Comparison of ENCODE assay signal across 4 cellular contexts in the genomic region with DNA sequence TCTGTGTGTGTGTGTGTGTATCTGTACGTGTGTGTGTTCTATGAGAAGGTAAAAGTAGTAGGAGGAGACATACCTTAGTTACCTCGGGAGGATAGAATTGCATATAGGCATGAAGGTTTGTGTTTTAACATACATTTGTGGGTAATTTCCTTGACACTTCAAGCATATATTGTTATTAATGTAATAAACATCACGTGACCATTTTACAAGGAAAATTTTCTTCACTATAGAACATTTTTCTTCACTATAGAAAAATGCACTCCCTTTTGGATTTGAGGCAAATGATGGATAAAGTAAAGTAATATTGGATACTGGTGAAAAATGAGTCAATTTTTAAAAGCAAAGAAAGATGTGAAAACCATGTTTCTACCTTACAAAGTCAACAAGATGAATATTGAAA.
TF ChIP-seq lines count a peak whose summit lies in the region.

No MANE protein-coding gene starts in this region.

TF ChIP-seq in HepG2, 621 proteins besides CTCF, POLR2A, EP300 and RAD21:
- TF ChIP-seq NFYB (CRISPR knock-in tag; IDR thresholded peaks at IDR 0.05) (no peak), ARHGAP35 (CRISPR knock-in tag; IDR thresholded peaks at IDR 0.05; ENCODE audit: borderline replicate concordance) (no peak), ZNF550 (CRISPR knock-in tag; IDR thresholded peaks at IDR 0.05; ENCODE audit: borderline replicate concordance) (no peak), RAD51 (IDR thresholded peaks at IDR 0.05; ENCODE audit: borderline replicate concordance) (peak; percentile 52; the same call in 1 of the 2 replicates), ZNF484 (CRISPR knock-in tag; IDR thresholded peaks at IDR 0.05; ENCODE audit: borderline replicate concordance, low read depth) (no peak), ZNF772 (CRISPR knock-in tag; IDR thresholded peaks at IDR 0.05) (no peak), ZFP82 (CRISPR knock-in tag; IDR thresholded peaks at IDR 0.05; ENCODE audit: borderline replicate concordance) (no peak), NCOA1 (CRISPR knock-in tag; IDR thresholded peaks at IDR 0.05) (no peak)
TF ChIP-seq in HepG2: peak in this region for 1.

TF ChIP-seq in A549, 52 proteins besides CTCF, POLR2A, EP300 and RAD21:
- TF ChIP-seq, protein P1, sequence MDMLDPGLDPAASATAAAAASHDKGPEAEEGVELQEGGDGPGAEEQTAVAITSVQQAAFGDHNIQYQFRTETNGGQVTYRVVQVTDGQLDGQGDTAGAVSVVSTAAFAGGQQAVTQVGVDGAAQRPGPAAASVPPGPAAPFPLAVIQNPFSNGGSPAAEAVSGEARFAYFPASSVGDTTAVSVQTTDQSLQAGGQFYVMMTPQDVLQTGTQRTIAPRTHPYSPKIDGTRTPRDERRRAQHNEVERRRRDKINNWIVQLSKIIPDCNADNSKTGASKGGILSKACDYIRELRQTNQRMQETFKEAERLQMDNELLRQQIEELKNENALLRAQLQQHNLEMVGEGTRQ (IDR thresholded peaks at IDR 0.05) = 0 out of 2 replicates have a peak, but pooled peaks have one; percentile 11
- TF ChIP-seq FOXS1 (CRISPR knock-in tag; IDR thresholded peaks at IDR 0.05) = no peak

TF ChIP-seq in GM12878, 131 proteins besides CTCF, POLR2A, EP300 and RAD21:
- peak; percentile 32; the same call in 1 of the 2 replicates for TF ChIP-seq RAD51 (IDR thresholded peaks at IDR 0.05)
- TF ChIP-seq, protein P2, sequence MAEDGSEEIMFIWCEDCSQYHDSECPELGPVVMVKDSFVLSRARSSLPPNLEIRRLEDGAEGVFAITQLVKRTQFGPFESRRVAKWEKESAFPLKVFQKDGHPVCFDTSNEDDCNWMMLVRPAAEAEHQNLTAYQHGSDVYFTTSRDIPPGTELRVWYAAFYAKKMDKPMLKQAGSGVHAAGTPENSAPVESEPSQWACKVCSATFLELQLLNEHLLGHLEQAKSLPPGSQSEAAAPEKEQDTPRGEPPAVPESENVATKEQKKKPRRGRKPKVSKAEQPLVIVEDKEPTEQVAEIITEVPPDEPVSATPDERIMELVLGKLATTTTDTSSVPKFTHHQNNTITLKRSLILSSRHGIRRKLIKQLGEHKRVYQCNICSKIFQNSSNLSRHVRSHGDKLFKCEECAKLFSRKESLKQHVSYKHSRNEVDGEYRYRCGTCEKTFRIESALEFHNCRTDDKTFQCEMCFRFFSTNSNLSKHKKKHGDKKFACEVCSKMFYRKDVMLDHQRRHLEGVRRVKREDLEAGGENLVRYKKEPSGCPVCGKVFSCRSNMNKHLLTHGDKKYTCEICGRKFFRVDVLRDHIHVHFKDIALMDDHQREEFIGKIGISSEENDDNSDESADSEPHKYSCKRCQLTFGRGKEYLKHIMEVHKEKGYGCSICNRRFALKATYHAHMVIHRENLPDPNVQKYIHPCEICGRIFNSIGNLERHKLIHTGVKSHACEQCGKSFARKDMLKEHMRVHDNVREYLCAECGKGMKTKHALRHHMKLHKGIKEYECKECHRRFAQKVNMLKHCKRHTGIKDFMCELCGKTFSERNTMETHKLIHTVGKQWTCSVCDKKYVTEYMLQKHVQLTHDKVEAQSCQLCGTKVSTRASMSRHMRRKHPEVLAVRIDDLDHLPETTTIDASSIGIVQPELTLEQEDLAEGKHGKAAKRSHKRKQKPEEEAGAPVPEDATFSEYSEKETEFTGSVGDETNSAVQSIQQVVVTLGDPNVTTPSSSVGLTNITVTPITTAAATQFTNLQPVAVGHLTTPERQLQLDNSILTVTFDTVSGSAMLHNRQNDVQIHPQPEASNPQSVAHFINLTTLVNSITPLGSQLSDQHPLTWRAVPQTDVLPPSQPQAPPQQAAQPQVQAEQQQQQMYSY (CRISPR knock-in tag; IDR thresholded peaks at IDR 0.05) = no peak

TF ChIP-seq in K562, 482 proteins besides CTCF, POLR2A, EP300 and RAD21:
- TF ChIP-seq PTBP1 (IDR thresholded peaks at IDR 0.05; ENCODE audit: low read depth, low read length) (no peak), HLTF (IDR thresholded peaks at IDR 0.05) (no peak), MEIS2 (IDR thresholded peaks at IDR 0.05; ENCODE audit: partially characterized antibody) (no peak), TBL1XR1 (IDR thresholded peaks at IDR 0.05; ENCODE audit: low read length in 2 of 2) (no peak)
- TF ChIP-seq, protein P3, sequence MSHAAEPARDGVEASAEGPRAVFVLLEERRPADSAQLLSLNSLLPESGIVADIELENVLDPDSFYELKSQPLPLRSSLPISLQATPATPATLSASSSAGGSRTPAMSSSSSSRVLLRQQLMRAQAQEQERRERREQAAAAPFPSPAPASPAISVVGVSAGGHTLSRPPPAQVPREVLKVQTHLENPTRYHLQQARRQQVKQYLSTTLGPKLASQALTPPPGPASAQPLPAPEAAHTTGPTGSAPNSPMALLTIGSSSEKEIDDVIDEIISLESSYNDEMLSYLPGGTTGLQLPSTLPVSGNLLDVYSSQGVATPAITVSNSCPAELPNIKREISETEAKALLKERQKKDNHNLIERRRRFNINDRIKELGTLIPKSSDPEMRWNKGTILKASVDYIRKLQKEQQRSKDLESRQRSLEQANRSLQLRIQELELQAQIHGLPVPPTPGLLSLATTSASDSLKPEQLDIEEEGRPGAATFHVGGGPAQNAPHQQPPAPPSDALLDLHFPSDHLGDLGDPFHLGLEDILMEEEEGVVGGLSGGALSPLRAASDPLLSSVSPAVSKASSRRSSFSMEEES (CRISPR knock-in tag; IDR thresholded peaks at IDR 0.05) = peak; percentile 85
- TF ChIP-seq, protein P4, sequence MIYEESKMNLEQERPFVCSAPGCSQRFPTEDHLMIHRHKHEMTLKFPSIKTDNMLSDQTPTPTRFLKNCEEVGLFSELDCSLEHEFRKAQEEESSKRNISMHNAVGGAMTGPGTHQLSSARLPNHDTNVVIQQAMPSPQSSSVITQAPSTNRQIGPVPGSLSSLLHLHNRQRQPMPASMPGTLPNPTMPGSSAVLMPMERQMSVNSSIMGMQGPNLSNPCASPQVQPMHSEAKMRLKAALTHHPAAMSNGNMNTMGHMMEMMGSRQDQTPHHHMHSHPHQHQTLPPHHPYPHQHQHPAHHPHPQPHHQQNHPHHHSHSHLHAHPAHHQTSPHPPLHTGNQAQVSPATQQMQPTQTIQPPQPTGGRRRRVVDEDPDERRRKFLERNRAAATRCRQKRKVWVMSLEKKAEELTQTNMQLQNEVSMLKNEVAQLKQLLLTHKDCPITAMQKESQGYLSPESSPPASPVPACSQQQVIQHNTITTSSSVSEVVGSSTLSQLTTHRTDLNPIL (CRISPR knock-in tag; IDR thresholded peaks at IDR 0.05) = no peak
- TF ChIP-seq, protein P5, sequence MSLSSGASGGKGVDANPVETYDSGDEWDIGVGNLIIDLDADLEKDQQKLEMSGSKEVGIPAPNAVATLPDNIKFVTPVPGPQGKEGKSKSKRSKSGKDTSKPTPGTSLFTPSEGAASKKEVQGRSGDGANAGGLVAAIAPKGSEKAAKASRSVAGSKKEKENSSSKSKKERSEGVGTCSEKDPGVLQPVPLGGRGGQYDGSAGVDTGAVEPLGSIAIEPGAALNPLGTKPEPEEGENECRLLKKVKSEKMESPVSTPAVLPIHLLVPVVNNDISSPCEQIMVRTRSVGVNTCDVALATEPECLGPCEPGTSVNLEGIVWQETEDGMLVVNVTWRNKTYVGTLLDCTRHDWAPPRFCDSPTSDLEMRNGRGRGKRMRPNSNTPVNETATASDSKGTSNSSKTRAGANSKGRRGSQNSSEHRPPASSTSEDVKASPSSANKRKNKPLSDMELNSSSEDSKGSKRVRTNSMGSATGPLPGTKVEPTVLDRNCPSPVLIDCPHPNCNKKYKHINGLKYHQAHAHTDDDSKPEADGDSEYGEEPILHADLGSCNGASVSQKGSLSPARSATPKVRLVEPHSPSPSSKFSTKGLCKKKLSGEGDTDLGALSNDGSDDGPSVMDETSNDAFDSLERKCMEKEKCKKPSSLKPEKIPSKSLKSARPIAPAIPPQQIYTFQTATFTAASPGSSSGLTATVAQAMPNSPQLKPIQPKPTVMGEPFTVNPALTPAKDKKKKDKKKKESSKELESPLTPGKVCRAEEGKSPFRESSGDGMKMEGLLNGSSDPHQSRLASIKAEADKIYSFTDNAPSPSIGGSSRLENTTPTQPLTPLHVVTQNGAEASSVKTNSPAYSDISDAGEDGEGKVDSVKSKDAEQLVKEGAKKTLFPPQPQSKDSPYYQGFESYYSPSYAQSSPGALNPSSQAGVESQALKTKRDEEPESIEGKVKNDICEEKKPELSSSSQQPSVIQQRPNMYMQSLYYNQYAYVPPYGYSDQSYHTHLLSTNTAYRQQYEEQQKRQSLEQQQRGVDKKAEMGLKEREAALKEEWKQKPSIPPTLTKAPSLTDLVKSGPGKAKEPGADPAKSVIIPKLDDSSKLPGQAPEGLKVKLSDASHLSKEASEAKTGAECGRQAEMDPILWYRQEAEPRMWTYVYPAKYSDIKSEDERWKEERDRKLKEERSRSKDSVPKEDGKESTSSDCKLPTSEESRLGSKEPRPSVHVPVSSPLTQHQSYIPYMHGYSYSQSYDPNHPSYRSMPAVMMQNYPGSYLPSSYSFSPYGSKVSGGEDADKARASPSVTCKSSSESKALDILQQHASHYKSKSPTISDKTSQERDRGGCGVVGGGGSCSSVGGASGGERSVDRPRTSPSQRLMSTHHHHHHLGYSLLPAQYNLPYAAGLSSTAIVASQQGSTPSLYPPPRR (CRISPR knock-in tag; IDR thresholded peaks at IDR 0.05; ENCODE audit: borderline replicate concordance) = no peak
